In genomic region chr17:57834146-57834741, GRCh38 we compare ENCODE assay signal across 10 cellular contexts. TPM values are rescaled to one million over a fixed set of nuclear protein-coding genes. Genes with fewer than 3 reads are reported as not detected.
DNase-seq lines count a peak whose midpoint lies in the region; ATAC-seq and TF ChIP-seq lines count a peak whose summit lies in the region.
"Had no signal": no experiment of that assay in that cellular context is flagged by ENCODE, and none has a peak within 500 bp of the region (broad histone marks: within the 10 kb centered on the region; RNA-seq: fewer than 3 reads in every experiment).

No MANE protein-coding gene starts in this region.

- H3K36me3 ChIP-seq in esophagus (ENCODE audit: control insufficient read depth in 2 of 2, insufficient read depth in 2 of 2, low read length in 1 of 2) = peaks cover 0 to 3% of the 10 kb centered on the region in 2 donors
- H3K36me3 ChIP-seq in prostate gland = no peaks in the 10 kb centered on the region

- no peak for ATAC-seq in GM18909 (IDR thresholded peaks at IDR 0.05; ENCODE audit: poor library complexity, unreplicated experiment)

- H3K27me3 ChIP-seq in esophagus (ENCODE audit: control insufficient read depth in 1 of 2, insufficient read depth in 2 of 2, low read length in 2 of 2) = no peaks in the 10 kb centered on the region
- no peaks in the 10 kb centered on the region for H3K27me3 ChIP-seq in prostate gland (replicated peaks; ENCODE audit: insufficient read depth)
- H3K27me3 ChIP-seq: SJCRH30 had no signal

- H3K4me3 ChIP-seq in esophagus (ENCODE audit: low read depth in 1 of 2, low read length in 2 of 2) (no peak overlapping the region), prostate gland (no peak overlapping the region)
- H3K4me3 ChIP-seq: SJCRH30 had no signal

- H3K27ac ChIP-seq in esophagus (ENCODE audit: low read depth in 2 of 2, low read length in 1 of 2) (peak overlapping the region; percentile 14 to 66), prostate gland (peak overlapping the region; percentile 74 to 84)
- H3K27ac ChIP-seq: 22Rv1, SJCRH30 had no signal

- no peak for TF ChIP-seq POLR2A in prostate gland (IDR thresholded peaks at IDR 0.05)

- DNase-seq in DMS 273 (lab: John Stamatoyannopoulos, UW; ENCODE audit: unreplicated experiment) (peak; percentile 46), DMS 273 treated with DMSO at 0.1 percent for 48 hours (lab: John Stamatoyannopoulos, UW) (no peak), NCI-H510A (lab: John Stamatoyannopoulos, UW) (peak; percentile 77), prostate gland (ENCODE audit: low spot score) (peak; percentile 88), H4 (ENCODE audit: low spot score) (no peak), G401 (ENCODE audit: low spot score) (no peak)
- DNase-seq: SJCRH30 had no signal

- 35 to 38% methylated on average over 13 of the region's 13 CpGs for WGBS in esophagus, 2 donors
- WGBS in prostate gland = 40% methylated on average over 13 of the region's 13 CpGs

- H3K4me1 ChIP-seq in esophagus (ENCODE audit: control insufficient read depth in 2 of 2, insufficient read depth in 2 of 2, low read length in 1 of 2) (peaks cover 2 to 6% of the 10 kb centered on the region in 2 donors), prostate gland (replicated peaks) (peaks cover 7% of the 10 kb centered on the region)

- peak in 2 of 4 experiments; percentile 6 to 23 for TF ChIP-seq CTCF in prostate gland (IDR thresholded peaks at IDR 0.05)

- no peaks in the 10 kb centered on the region for H3K9me3 ChIP-seq in esophagus (ENCODE audit: control insufficient read depth in 2 of 2, insufficient read depth in 1 of 2, low read depth in 1 of 2, low read length in 1 of 2)
- no peaks in the 10 kb centered on the region for H3K9me3 ChIP-seq in prostate gland
- H3K9me3 ChIP-seq: SJCRH30 had no signal

- intact Hi-C loops in prostate gland (cut with DNase I) = loop anchor here (5.0 to 10.0 kb wide), 4 partner anchors 159 to 709 kb away; no protein-coding TSS in a partner anchor

- in situ Hi-C loops in G401 (cut with HindIII; ENCODE audit: low sequenced_read_pairs) = no loop called here

RNA-seq across cellular contexts. Expression of gene MRPS23, which starts 15.6 kb away (rescaled TPM):
- polyA plus RNA-seq in esophagus = 10 to 100 TPM in 1 of 2 donors, 1 to 10 TPM in 1; 6.5 to 29.2 TPM
- total RNA-seq in prostate gland = 10 to 100 TPM; 29.0 to 43.1 TPM
- total RNA-seq in H4 (2014; rRNA removed; shearing (Covaris generic)) = 36.2 and 87.6 TPM in 2 replicates
- total RNA-seq in G401 (2014; rRNA removed; shearing (Covaris generic)) = 39.2 and 60.7 TPM in 2 replicates

Comparison
In these comparisons a context has a peak if more than half of its experiments do, and no peak if none do; other contexts are left out.
1. DNase-seq: peak in DMS 273 (single experiment), NCI-H510A (single experiment) and prostate gland (single experiment); none in DMS 273 treated with DMSO at 0.1 percent for 48 hours (single experiment), H4 (single experiment) and G401 (single experiment).